ENCODE assay signal across 1 cellular context in the genomic region with DNA sequence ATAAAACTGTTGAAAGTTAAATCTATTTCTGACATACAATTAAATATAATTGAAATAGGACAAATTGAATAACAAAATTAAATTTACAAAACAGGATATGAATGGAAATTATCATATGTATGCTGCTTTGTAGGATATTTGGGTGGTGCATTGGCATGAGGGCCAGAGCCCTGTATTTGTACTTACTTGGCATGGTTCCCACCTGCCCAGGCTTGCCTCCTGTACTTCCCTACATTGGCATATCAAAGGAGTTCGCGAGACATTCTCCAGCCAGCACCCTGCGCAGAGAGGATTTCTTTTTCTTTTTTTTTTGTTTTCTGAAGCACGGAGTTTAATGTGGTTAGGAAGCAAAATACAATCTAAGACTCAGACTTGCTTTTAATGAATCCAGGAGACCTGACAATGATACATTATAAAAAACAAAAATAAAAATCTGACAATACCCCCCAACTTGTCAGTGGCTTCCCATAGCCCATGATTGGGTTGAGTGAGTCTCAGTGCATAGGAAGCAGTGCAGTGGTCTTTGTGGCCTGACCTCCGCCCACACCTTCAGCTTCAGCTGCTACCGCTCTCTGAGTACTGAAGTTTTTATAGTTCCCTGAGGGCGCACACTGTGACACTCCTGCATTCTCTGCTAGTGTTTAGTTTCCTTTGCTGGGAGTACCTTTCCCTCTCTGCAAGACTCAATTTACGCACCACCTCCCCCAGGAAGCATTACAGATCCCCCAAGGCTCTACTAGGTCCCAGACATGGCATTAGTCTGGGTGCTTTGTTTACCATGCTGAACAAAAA.
A peak's percentile ranks its signal among the peaks of the same experiment; 100 is the strongest.
TF ChIP-seq lines count a peak whose summit lies in the region.

No MANE protein-coding gene starts in this region.

TF ChIP-seq in GM12878, 131 proteins besides CTCF, POLR2A, EP300 and RAD21 (continued from another document):
- TF ChIP-seq, protein P1, sequence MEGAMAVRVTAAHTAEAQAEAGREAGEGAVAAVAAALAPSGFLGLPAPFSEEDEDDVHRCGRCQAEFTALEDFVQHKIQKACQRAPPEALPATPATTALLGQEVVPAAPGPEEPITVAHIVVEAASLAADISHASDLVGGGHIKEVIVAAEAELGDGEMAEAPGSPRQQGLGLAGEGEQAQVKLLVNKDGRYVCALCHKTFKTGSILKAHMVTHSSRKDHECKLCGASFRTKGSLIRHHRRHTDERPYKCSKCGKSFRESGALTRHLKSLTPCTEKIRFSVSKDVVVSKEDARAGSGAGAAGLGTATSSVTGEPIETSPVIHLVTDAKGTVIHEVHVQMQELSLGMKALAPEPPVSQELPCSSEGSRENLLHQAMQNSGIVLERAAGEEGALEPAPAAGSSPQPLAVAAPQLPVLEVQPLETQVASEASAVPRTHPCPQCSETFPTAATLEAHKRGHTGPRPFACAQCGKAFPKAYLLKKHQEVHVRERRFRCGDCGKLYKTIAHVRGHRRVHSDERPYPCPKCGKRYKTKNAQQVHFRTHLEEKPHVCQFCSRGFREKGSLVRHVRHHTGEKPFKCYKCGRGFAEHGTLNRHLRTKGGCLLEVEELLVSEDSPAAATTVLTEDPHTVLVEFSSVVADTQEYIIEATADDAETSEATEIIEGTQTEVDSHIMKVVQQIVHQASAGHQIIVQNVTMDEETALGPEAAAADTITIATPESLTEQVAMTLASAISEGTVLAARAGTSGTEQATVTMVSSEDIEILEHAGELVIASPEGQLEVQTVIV (IDR thresholded peaks at IDR 0.05; ENCODE audit: borderline replicate concordance, partially characterized antibody), result no peak
- TF ChIP-seq NFIC (IDR thresholded peaks at IDR 0.05; ENCODE audit: low read depth, low read length), result peak; percentile 67; the same call in 1 of the 2 replicates
